9 cellular contexts compared by ENCODE assay signal in genomic region chr3:28240440-28240839, GRCh38. TPM values are rescaled to one million over a fixed set of nuclear protein-coding genes. Genes with fewer than 3 reads are reported as not detected.
DNase-seq lines count a peak whose midpoint lies in the region; ATAC-seq and TF ChIP-seq lines count a peak whose summit lies in the region.
"Had no signal": no experiment of that assay in that cellular context is flagged by ENCODE, and none has a peak within 500 bp of the region (broad histone marks: within the 10 kb centered on the region; RNA-seq: fewer than 3 reads in every experiment).

No MANE protein-coding gene starts in this region.

- no peaks in the 10 kb centered on the region for H3K9me3 ChIP-seq in liver (ENCODE audit: control insufficient read depth in 4 of 4, low read length in 3 of 4)

- H3K9ac ChIP-seq in liver (ENCODE audit: low read depth in 1 of 2, low read length in 2 of 2) = no peak overlapping the region

- H3K4me1 ChIP-seq in liver (ENCODE audit: control insufficient read depth in 4 of 4, insufficient read depth in 4 of 4, low read length in 3 of 4) = peaks cover 0 to 18% (median 10%) of the 10 kb centered on the region in 4 donors

- peaks cover 54% of the 10 kb centered on the region for H3K4me1 Mint-ChIP-seq in activated naive CD4-positive, alpha-beta T cell treated with anti-CD3 and anti-CD28 coated beads, Interleukin-2, amount 50 U/mL, for 24 hours
- H3K4me1 Mint-ChIP-seq in type B pancreatic cell (ENCODE audit: unreplicated experiment) = peaks cover 34% of the 10 kb centered on the region

- no peak for TF ChIP-seq RAD21 in liver (IDR thresholded peaks at IDR 0.05)

- no peak for TF ChIP-seq CTCF in liver (IDR thresholded peaks at IDR 0.05; ENCODE audit: low read depth, low read length, missing input control)
- TF ChIP-seq CTCF in type B pancreatic cell (conservative IDR thresholded peaks at IDR 0.05) = no peak

- H3K36me3 ChIP-seq in liver (ENCODE audit: control insufficient read depth in 4 of 4, insufficient read depth in 3 of 4, low read depth in 1 of 4, low read length in 3 of 4) = no peaks in the 10 kb centered on the region

- peaks cover 3% of the 10 kb centered on the region for H3K36me3 Mint-ChIP-seq in activated naive CD4-positive, alpha-beta T cell treated with anti-CD3 and anti-CD28 coated beads, Interleukin-2, amount 50 U/mL, for 24 hours
- peaks cover 17% of the 10 kb centered on the region for H3K36me3 Mint-ChIP-seq in type B pancreatic cell

- H3K27me3 Mint-ChIP-seq in activated naive CD4-positive, alpha-beta T cell treated with anti-CD3 and anti-CD28 coated beads, Interleukin-2, amount 50 U/mL, for 24 hours = no peaks in the 10 kb centered on the region
- H3K27me3 Mint-ChIP-seq in type B pancreatic cell = no peaks in the 10 kb centered on the region

- no peak for DNase-seq in activated naive CD4-positive, alpha-beta T cell treated with Interleukin-2 at 50 U/mL for 16 hours
- DNase-seq in activated T-cell treated with anti-CD3 and anti-CD28 coated beads, Interleukin-2, amount 50 U/mL, for 48 hours = peak; percentile 29 to 32
- DNase-seq in type B pancreatic cell (ENCODE audit: extremely low spot score, unreplicated experiment) (no peak), NCI-H345 treated with DMSO at 0.1 percent for 48 hours (lab: John Stamatoyannopoulos, UW; ENCODE audit: unreplicated experiment) (no peak)

- H3K4me3 Mint-ChIP-seq in activated naive CD4-positive, alpha-beta T cell treated with anti-CD3 and anti-CD28 coated beads, Interleukin-2, amount 50 U/mL, for 24 hours = peak overlapping the region; percentile 95
- H3K4me3 Mint-ChIP-seq in type B pancreatic cell = peak overlapping the region; percentile 95

- ATAC-seq in HG03095 (IDR thresholded peaks at IDR 0.05; ENCODE audit: unreplicated experiment) = no peak
- no peak for ATAC-seq in GM18511 (IDR thresholded peaks at IDR 0.05; ENCODE audit: unreplicated experiment)

- peak overlapping the region; percentile 49 to 89 for H3K27ac ChIP-seq in liver (ENCODE audit: low read depth in 1 of 2, low read length in 2 of 2)
- H3K27ac ChIP-seq: epithelial cell of prostate had no signal

- H3K4me3 ChIP-seq in liver (ENCODE audit: low read depth in 1 of 3, low read length in 3 of 3) = peak overlapping the region in 1 of 3 donors; percentile 85

- peaks cover 4% of the 10 kb centered on the region for H3K9me3 Mint-ChIP-seq in activated naive CD4-positive, alpha-beta T cell treated with anti-CD3 and anti-CD28 coated beads, Interleukin-2, amount 50 U/mL, for 24 hours
- H3K9me3 Mint-ChIP-seq in type B pancreatic cell = peaks cover 9% of the 10 kb centered on the region

- no peaks in the 10 kb centered on the region for H3K27me3 ChIP-seq in liver (ENCODE audit: control insufficient read depth in 4 of 4, insufficient read depth in 4 of 4, low read length in 3 of 4)

- peak overlapping the region; percentile 20 for H3K27ac Mint-ChIP-seq in activated naive CD4-positive, alpha-beta T cell treated with anti-CD3 and anti-CD28 coated beads, Interleukin-2, amount 50 U/mL, for 24 hours
- no peak overlapping the region for H3K27ac Mint-ChIP-seq in type B pancreatic cell

- 65% methylated on average over 7 of the region's 7 CpGs for WGBS in liver

TF ChIP-seq in liver, 16 proteins besides CTCF, POLR2A, EP300 and RAD21:
- TF ChIP-seq NR2F2 (IDR thresholded peaks at IDR 0.05) (no peak), FOXA1 (IDR thresholded peaks at IDR 0.05) (no peak), HNF4A (conservative IDR thresholded peaks at IDR 0.05) (no peak), RXRA (IDR thresholded peaks at IDR 0.05) (no peak), JUND (IDR thresholded peaks at IDR 0.05) (no peak), FOXA2 (IDR thresholded peaks at IDR 0.05) (no peak), TAF1 (conservative IDR thresholded peaks at IDR 0.05) (no peak), ZBTB33 (IDR thresholded peaks at IDR 0.05) (no peak), GABPA (IDR thresholded peaks at IDR 0.05 in 1 of 2, conservative IDR thresholded peaks at IDR 0.05 in 1 of 2) (no peak), HNF4G (IDR thresholded peaks at IDR 0.05) (no peak), EGR1 (IDR thresholded peaks at IDR 0.05; ENCODE audit: low read depth in 2 of 2) (no peak), YY1 (IDR thresholded peaks at IDR 0.05) (no peak), MAX (IDR thresholded peaks at IDR 0.05) (no peak), SP1 (IDR thresholded peaks at IDR 0.05) (no peak)
- TF ChIP-seq, protein P1, sequence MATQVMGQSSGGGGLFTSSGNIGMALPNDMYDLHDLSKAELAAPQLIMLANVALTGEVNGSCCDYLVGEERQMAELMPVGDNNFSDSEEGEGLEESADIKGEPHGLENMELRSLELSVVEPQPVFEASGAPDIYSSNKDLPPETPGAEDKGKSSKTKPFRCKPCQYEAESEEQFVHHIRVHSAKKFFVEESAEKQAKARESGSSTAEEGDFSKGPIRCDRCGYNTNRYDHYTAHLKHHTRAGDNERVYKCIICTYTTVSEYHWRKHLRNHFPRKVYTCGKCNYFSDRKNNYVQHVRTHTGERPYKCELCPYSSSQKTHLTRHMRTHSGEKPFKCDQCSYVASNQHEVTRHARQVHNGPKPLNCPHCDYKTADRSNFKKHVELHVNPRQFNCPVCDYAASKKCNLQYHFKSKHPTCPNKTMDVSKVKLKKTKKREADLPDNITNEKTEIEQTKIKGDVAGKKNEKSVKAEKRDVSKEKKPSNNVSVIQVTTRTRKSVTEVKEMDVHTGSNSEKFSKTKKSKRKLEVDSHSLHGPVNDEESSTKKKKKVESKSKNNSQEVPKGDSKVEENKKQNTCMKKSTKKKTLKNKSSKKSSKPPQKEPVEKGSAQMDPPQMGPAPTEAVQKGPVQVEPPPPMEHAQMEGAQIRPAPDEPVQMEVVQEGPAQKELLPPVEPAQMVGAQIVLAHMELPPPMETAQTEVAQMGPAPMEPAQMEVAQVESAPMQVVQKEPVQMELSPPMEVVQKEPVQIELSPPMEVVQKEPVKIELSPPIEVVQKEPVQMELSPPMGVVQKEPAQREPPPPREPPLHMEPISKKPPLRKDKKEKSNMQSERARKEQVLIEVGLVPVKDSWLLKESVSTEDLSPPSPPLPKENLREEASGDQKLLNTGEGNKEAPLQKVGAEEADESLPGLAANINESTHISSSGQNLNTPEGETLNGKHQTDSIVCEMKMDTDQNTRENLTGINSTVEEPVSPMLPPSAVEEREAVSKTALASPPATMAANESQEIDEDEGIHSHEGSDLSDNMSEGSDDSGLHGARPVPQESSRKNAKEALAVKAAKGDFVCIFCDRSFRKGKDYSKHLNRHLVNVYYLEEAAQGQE (IDR thresholded peaks at IDR 0.05) = no peak
- TF ChIP-seq, protein P2, sequence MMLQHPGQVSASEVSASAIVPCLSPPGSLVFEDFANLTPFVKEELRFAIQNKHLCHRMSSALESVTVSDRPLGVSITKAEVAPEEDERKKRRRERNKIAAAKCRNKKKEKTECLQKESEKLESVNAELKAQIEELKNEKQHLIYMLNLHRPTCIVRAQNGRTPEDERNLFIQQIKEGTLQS (IDR thresholded peaks at IDR 0.05) = no peak
TF ChIP-seq in liver: peak in this region for 0.

RNA-seq across cellular contexts. Expression of gene CMC1, which starts 1.0 kb away (rescaled TPM):
- total RNA-seq in liver (1 to 10 TPM; 4.2 TPM), type B pancreatic cell (ENCODE audit: low replicate concordance) (15.7 and 18.2 TPM in 2 replicates)
- 10 to 100 TPM; 26.9 to 58.4 TPM for polyA plus RNA-seq in liver

Comparison
In these comparisons a context has a peak if more than half of its experiments do, and no peak if none do; other contexts are left out.
1. DNase-seq: peak in activated T-cell treated with anti-CD3 and anti-CD28 coated beads, Interleukin-2, amount 50 U/mL, for 48 hours (2 of 2); none in activated naive CD4-positive, alpha-beta T cell treated with Interleukin-2 at 50 U/mL for 16 hours (single experiment), type B pancreatic cell (single experiment) and NCI-H345 treated with DMSO at 0.1 percent for 48 hours (single experiment).